ENCODE assay signal across 18 cellular contexts in the genomic region with DNA sequence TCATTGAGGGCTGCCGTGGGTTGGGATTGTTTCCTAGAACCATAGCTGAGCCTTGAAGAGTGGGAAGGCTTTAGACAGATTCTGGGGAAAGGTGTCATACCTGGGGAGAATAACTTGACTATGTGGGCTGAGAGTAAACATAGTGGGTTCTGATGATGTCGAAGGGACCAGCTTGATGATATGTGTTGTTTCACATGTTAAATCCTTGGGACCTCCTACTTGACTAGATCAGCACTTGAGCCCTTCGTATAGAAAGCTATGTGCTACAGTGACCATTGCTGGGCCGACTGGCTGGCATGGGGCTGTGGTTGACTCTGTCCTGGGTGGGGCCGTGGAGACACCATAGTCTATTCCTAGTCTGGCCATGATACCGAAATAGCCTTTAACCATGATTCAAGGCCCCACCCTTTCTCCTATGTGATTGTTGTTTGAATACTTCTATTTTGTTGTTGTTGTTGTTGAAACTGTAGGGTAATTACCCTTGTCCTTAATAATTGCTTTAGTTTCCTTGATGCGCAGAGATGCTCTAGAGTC.
"Had no signal": no experiment of that assay in that cellular context is flagged by ENCODE, and none has a peak within 500 bp of the region (broad histone marks: within the 10 kb centered on the region; RNA-seq: fewer than 3 reads in every experiment).

No MANE protein-coding gene starts in this region.

- H3K4me3 Mint-ChIP-seq: immature natural killer cell; naive thymus-derived CD4-positive, alpha-beta T cell; natural killer cell treated with Interleukin-12 subunit alpha and Interleukin-12 subunit beta and Interleukin-15 and Interleukin-18, amount 100 ng/mL, for 72 hours; stimulated activated effector memory CD8-positive, alpha-beta T cell treated with anti-CD3 and anti-CD28 coated beads, Interleukin-12 subunit alpha, Interleukin-12 subunit beta, amount 100 ng/mL, for 72 hours; stimulated activated naive CD8-positive, alpha-beta T cell treated with anti-CD3 and anti-CD28 coated beads, Interleukin-15, Interleukin-2, amounts not matched to agents 100 ng/mL and 50 ng/mL, for 24 hours had no signal

- H3K36me3 ChIP-seq: left lung, lower lobe of right lung, ovary, prostate gland, spleen, suprapubic skin, thoracic aorta, tibial artery, upper lobe of right lung had no signal

- H3K4me3 ChIP-seq: left lung, lower lobe of right lung, ovary, prostate gland, spleen, suprapubic skin, thoracic aorta, tibial artery, upper lobe of right lung had no signal

- H3K4me1 ChIP-seq: left lung, lower lobe of right lung, prostate gland, spleen, suprapubic skin, tibial artery, upper lobe of right lung had no signal

- H3K4me1 Mint-ChIP-seq: immature natural killer cell; stimulated activated effector memory CD8-positive, alpha-beta T cell treated with anti-CD3 and anti-CD28 coated beads, Interleukin-12 subunit alpha, Interleukin-12 subunit beta, amount 100 ng/mL, for 72 hours had no signal

- H3K27me3 ChIP-seq: ovary had no signal

- H3K9me3 ChIP-seq: left lung, lower lobe of right lung, ovary, prostate gland, spleen, suprapubic skin, thoracic aorta, tibial artery, upper lobe of right lung had no signal

- H3K36me3 Mint-ChIP-seq: immature natural killer cell; naive thymus-derived CD4-positive, alpha-beta T cell; natural killer cell treated with Interleukin-12 subunit alpha and Interleukin-12 subunit beta and Interleukin-15 and Interleukin-18, amount 100 ng/mL, for 72 hours; stimulated activated effector memory CD8-positive, alpha-beta T cell treated with anti-CD3 and anti-CD28 coated beads, Interleukin-12 subunit alpha, Interleukin-12 subunit beta, amount 100 ng/mL, for 72 hours had no signal

- H3K27ac ChIP-seq: left lung, lower lobe of right lung, ovary, prostate gland, spleen, suprapubic skin, thoracic aorta, tibial artery, upper lobe of right lung had no signal

- H3K9me3 Mint-ChIP-seq: immature natural killer cell; natural killer cell treated with Interleukin-12 subunit alpha and Interleukin-12 subunit beta and Interleukin-15 and Interleukin-18, amount 100 ng/mL, for 72 hours; stimulated activated effector memory CD8-positive, alpha-beta T cell treated with anti-CD3 and anti-CD28 coated beads, Interleukin-12 subunit alpha, Interleukin-12 subunit beta, amount 100 ng/mL, for 72 hours; stimulated activated naive CD8-positive, alpha-beta T cell treated with anti-CD3 and anti-CD28 coated beads, Interleukin-15, Interleukin-2, amounts not matched to agents 100 ng/mL and 50 ng/mL, for 24 hours had no signal

- DNase-seq: immature natural killer cell; kidney; lower lobe of right lung; naive thymus-derived CD4-positive, alpha-beta T cell; right cardiac atrium; stimulated activated CD4-positive, alpha-beta T cell treated with anti-CD3 and anti-CD28 coated beads, Interleukin-4, amount 100 ng/mL, for 24 hours; stimulated activated naive CD4-positive, alpha-beta T cell; tibial artery; upper lobe of right lung had no signal

- H3K27ac Mint-ChIP-seq: immature natural killer cell; naive thymus-derived CD4-positive, alpha-beta T cell; natural killer cell treated with Interleukin-12 subunit alpha and Interleukin-12 subunit beta and Interleukin-15 and Interleukin-18, amount 100 ng/mL, for 72 hours; stimulated activated effector memory CD8-positive, alpha-beta T cell treated with anti-CD3 and anti-CD28 coated beads, Interleukin-12 subunit alpha, Interleukin-12 subunit beta, amount 100 ng/mL, for 72 hours; stimulated activated naive CD8-positive, alpha-beta T cell treated with anti-CD3 and anti-CD28 coated beads, Interleukin-15, Interleukin-2, amounts not matched to agents 100 ng/mL and 50 ng/mL, for 24 hours had no signal
